In the genomic region with DNA sequence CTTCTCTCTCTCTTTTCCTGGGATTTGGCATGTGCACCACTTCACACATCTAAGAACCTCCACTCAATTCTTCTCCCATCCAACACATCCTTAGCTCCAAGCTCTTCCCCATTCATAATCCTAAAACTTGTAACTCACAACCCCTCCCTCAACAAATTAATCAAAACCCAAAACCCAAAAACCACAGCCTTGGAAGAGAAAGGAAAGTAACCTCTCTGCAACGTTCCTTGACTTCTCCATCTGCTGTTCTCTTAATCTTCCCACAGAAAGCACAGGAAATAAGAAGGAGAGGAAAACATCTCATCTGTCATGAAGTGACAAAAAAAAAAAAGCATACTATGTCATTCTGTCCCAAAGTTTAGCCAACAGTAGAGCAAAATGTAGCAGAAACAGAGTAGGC, we compare ENCODE assay signal across 2 cellular contexts.
TF ChIP-seq lines count a peak whose summit lies in the region.

No MANE protein-coding gene starts in this region.

TF ChIP-seq in A549, 52 proteins besides CTCF, POLR2A, EP300 and RAD21 (continued from another document):
- TF ChIP-seq HOXA7 (CRISPR knock-in tag; IDR thresholded peaks at IDR 0.05): no peak
- TF ChIP-seq, protein P1, sequence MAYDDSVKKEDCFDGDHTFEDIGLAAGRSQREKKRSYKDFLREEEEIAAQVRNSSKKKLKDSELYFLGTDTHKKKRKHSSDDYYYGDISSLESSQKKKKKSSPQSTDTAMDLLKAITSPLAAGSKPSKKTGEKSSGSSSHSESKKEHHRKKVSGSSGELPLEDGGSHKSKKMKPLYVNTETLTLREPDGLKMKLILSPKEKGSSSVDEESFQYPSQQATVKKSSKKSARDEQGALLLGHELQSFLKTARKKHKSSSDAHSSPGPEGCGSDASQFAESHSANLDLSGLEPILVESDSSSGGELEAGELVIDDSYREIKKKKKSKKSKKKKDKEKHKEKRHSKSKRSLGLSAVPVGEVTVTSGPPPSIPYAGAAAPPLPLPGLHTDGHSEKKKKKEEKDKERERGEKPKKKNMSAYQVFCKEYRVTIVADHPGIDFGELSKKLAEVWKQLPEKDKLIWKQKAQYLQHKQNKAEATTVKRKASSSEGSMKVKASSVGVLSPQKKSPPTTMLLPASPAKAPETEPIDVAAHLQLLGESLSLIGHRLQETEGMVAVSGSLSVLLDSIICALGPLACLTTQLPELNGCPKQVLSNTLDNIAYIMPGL (CRISPR knock-in tag; IDR thresholded peaks at IDR 0.05; ENCODE audit: borderline replicate concordance): no peak
- TF ChIP-seq SMC3 (IDR thresholded peaks at IDR 0.05): no peak
- no peak for TF ChIP-seq ZSCAN20 (CRISPR knock-in tag; IDR thresholded peaks at IDR 0.05)
- TF ChIP-seq RARB (CRISPR knock-in tag; IDR thresholded peaks at IDR 0.05): no peak
- TF ChIP-seq CHD2 (IDR thresholded peaks at IDR 0.05; ENCODE audit: low read length, partially characterized antibody): no peak
- no peak for TF ChIP-seq POLR2AphosphoS2 (conservative IDR thresholded peaks at IDR 0.05; ENCODE audit: low read length)
- no peak for TF ChIP-seq NR3C1 (IDR thresholded peaks at IDR 0.05)

TF ChIP-seq in IMR-90, 13 proteins besides CTCF, POLR2A, EP300 and RAD21 (continued from another document):
- TF ChIP-seq, protein P2, sequence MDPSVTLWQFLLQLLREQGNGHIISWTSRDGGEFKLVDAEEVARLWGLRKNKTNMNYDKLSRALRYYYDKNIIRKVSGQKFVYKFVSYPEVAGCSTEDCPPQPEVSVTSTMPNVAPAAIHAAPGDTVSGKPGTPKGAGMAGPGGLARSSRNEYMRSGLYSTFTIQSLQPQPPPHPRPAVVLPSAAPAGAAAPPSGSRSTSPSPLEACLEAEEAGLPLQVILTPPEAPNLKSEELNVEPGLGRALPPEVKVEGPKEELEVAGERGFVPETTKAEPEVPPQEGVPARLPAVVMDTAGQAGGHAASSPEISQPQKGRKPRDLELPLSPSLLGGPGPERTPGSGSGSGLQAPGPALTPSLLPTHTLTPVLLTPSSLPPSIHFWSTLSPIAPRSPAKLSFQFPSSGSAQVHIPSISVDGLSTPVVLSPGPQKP (IDR thresholded peaks at IDR 0.05; ENCODE audit: borderline replicate concordance, low read depth, low read length): no peak
- TF ChIP-seq CHD1 (IDR thresholded peaks at IDR 0.05; ENCODE audit: low read depth, low read length) (no peak), FOS (IDR thresholded peaks at IDR 0.05; ENCODE audit: low read depth, low read length) (no peak), MXI1 (IDR thresholded peaks at IDR 0.05; ENCODE audit: borderline replicate concordance, low read depth, low read length) (no peak), BHLHE40 (IDR thresholded peaks at IDR 0.05; ENCODE audit: low read depth, low read length) (no peak), MAZ (IDR thresholded peaks at IDR 0.05; ENCODE audit: borderline replicate concordance, low read depth, low read length) (no peak), RCOR1 (IDR thresholded peaks at IDR 0.05; ENCODE audit: insufficient replicate concordance, low read length) (no peak), RFX5 (IDR thresholded peaks at IDR 0.05; ENCODE audit: low read depth, low read length) (no peak), CEBPB (IDR thresholded peaks at IDR 0.05; ENCODE audit: low read depth, low read length) (no peak), MAFK (IDR thresholded peaks at IDR 0.05; ENCODE audit: low read depth, low read length) (no peak)
- TF ChIP-seq, protein P3, sequence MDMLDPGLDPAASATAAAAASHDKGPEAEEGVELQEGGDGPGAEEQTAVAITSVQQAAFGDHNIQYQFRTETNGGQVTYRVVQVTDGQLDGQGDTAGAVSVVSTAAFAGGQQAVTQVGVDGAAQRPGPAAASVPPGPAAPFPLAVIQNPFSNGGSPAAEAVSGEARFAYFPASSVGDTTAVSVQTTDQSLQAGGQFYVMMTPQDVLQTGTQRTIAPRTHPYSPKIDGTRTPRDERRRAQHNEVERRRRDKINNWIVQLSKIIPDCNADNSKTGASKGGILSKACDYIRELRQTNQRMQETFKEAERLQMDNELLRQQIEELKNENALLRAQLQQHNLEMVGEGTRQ (IDR thresholded peaks at IDR 0.05; ENCODE audit: low read depth, low read length): no peak
